In the genomic region with DNA sequence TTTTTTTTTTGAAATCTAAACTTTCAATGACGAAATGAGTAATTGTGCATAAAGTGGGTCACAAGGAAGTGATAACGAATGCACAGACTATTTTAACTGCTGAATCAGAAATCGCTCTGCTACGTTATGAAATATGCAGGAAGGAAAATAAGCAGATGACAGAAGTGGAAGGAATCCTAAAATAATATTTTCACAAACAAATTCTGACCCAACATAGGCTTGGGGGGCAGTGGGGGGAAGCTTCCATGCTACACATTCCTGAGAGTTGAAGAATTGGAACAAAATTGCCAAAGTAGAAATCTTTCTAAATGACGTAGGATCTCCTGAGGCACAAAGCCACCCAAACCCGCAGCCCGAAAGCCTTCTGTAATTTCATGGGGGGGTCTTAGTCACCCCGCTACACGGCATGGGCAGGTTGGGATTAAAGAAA, we compare ENCODE assay signal across 8 cellular contexts.
DNase-seq lines count a peak whose midpoint lies in the region; ATAC-seq and TF ChIP-seq lines count a peak whose summit lies in the region.

No MANE protein-coding gene starts in this region.

- peaks cover 39 to 73% (median 50%) of the 10 kb centered on the region in 3 donors for H3K4me1 Mint-ChIP-seq in CD8-positive, alpha-beta memory T cell

- peak overlapping the region; percentile 37 to 86 (median 80) for H3K4me3 Mint-ChIP-seq in CD8-positive, alpha-beta memory T cell

- intact Hi-C loops in sciatic nerve (cut with DNase I) (no loop called here), A673 (cut with micrococcal nuclease; ENCODE audit: unreplicated experiment) (no loop called here)

- no peaks in the 10 kb centered on the region for H3K36me3 ChIP-seq in CD8-positive, alpha-beta memory T cell (ENCODE audit: insufficient read depth, low read length)
- H3K36me3 ChIP-seq in SJSA1 (no peaks in the 10 kb centered on the region), A673 (ENCODE audit: insufficient read depth, low read length, poor library complexity, severe bottlenecking) (no peaks in the 10 kb centered on the region)

- no peak overlapping the region for H3K27ac ChIP-seq in CD8-positive, alpha-beta memory T cell (ENCODE audit: low read depth, low read length)
- H3K27ac ChIP-seq in SJSA1: peak overlapping the region; percentile 48
- no peak overlapping the region for H3K27ac ChIP-seq in A673 (ENCODE audit: low read depth, low read length, poor library complexity, severe bottlenecking)

- CTCF ChIA-PET in CD8-positive, alpha-beta memory T cell (lab: Charles Lee): interaction anchor here (0.7 to 1.0 kb wide), 2 partner anchors 11 to 21 kb away, joined by 3 read pairs; no protein-coding TSS in a partner anchor
- CTCF ChIA-PET in A673 (lab: Charles Lee): no interaction called here

- no TSS peak for BruUV-seq in A673 (replicated peaks; lab: Mats Ljungman, UMichigan)

- no peaks in the 10 kb centered on the region for H3K27me3 Mint-ChIP-seq in CD8-positive, alpha-beta memory T cell

- H3K27ac Mint-ChIP-seq in CD8-positive, alpha-beta memory T cell: peak overlapping the region; percentile 73 to 97 (median 92)

- no peaks in the 10 kb centered on the region for H3K27me3 ChIP-seq in CD8-positive, alpha-beta memory T cell (ENCODE audit: insufficient read depth, low read length, poor library complexity, severe bottlenecking)
- H3K27me3 ChIP-seq in SJSA1 (replicated peaks): no peaks in the 10 kb centered on the region
- no peaks in the 10 kb centered on the region for H3K27me3 ChIP-seq in A673 (replicated peaks; ENCODE audit: insufficient read depth, low read depth, low read length, poor library complexity)

- no peak overlapping the region for H3K4me3 ChIP-seq in CD8-positive, alpha-beta memory T cell (ENCODE audit: low read length)
- H3K4me3 ChIP-seq in SJSA1 (no peak overlapping the region), A673 (ENCODE audit: low read depth, low read length, poor library complexity, severe bottlenecking) (no peak overlapping the region)

- ATAC-seq in sciatic nerve (peak; percentile 74), HG02571 (IDR thresholded peaks at IDR 0.05; ENCODE audit: unreplicated experiment) (no peak)
- no peak for ATAC-seq in activated CD4-positive, CD25-positive, alpha-beta regulatory T cell treated with anti-CD3 and anti-CD28 coated beads, Interleukin-2, amount 50 U/mL, for 24 hours

- H3K9me3 Mint-ChIP-seq in CD8-positive, alpha-beta memory T cell: no peaks in the 10 kb centered on the region

- no peaks in the 10 kb centered on the region for H3K36me3 Mint-ChIP-seq in CD8-positive, alpha-beta memory T cell

- H3K9me3 ChIP-seq in CD8-positive, alpha-beta memory T cell (ENCODE audit: low read length): no peaks in the 10 kb centered on the region
- H3K9me3 ChIP-seq in SJSA1 (replicated peaks) (no peaks in the 10 kb centered on the region), A673 (ENCODE audit: low read depth, low read length, poor library complexity, severe bottlenecking) (no peaks in the 10 kb centered on the region)

- no peak for TF ChIP-seq CTCF in A673 (conservative IDR thresholded peaks at IDR 0.05; ENCODE audit: low read depth, low read length)

- DNase-seq in CD8-positive, alpha-beta memory T cell: peak in 2 of 5 donors; percentile 13 to 29
- DNase-seq in SJSA1 (ENCODE audit: low read depth in 1 of 2, low spot score in 2 of 2) (peak; percentile 55 to 72), fibroblast of gingiva (ENCODE audit: low read depth) (peak; percentile 98), sciatic nerve (ENCODE audit: low spot score) (no peak), A673 (ENCODE audit: low spot score) (no peak), SIG-M5 treated with dmso at 0.1 percent for 504 hours (lab: John Stamatoyannopoulos, UW; ENCODE audit: unreplicated experiment) (no peak)

- peaks cover 39% of the 10 kb centered on the region for H3K4me1 ChIP-seq in CD8-positive, alpha-beta memory T cell (ENCODE audit: insufficient read depth, low read length)
- H3K4me1 ChIP-seq in SJSA1 (replicated peaks): peaks cover 49% of the 10 kb centered on the region
- no peaks in the 10 kb centered on the region for H3K4me1 ChIP-seq in A673 (ENCODE audit: insufficient read depth, low read length, poor library complexity, severe bottlenecking)

- POLR2A ChIA-PET in CD8-positive, alpha-beta memory T cell (lab: Charles Lee): no interaction called here
- POLR2A ChIA-PET in A673 (lab: Charles Lee; ENCODE audit: low non-redundant PET): no interaction called here

Comparison
In these comparisons a context has a peak if more than half of its experiments do, and no peak if none do; other contexts are left out.
1. DNase-seq: peak in SJSA1 (2 of 2) and fibroblast of gingiva (single experiment); none in sciatic nerve (single experiment), A673 (single experiment) and SIG-M5 treated with dmso at 0.1 percent for 504 hours (single experiment).